In the genomic region with DNA sequence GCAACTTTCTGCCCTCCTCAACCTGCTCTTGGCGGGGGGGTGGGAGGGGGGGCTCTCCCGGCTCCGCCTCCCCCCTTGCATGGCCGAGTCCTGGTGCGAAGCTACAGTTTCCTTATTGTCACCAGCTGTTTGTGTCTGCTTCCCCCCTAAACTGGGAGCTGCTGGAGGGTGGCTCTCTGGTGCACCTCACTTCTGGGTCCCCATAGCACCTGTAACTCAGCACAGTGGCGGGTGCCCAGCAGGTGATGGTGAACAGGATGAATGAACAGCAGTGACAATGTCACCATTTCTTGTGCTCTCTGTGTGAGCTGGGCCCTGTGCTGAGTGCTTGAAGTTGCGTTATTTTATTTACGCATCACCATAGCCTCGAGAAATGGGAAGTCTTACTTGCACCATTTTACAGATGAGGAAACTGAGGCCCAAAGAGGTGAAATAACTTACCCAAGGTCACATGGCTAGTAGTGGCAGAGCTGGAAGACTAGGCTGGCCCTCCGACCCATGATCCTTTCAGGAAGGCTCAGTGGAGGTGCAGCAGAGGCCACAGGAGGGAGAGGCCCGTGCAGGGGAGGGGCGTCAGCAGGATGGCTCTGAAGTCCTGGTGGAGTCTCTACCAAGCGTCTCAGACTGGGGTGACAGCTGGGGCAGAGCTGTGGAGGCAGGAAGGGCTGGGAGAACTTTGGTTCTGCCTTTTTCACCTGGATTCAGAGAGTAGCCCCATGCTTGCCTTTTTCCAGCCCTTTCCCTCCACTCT, we compare ENCODE assay signal across 20 cellular contexts. TPM values are rescaled to one million over a fixed set of nuclear protein-coding genes. Genes with fewer than 3 reads are reported as not detected.
DNase-seq lines count a peak whose midpoint lies in the region; ATAC-seq, FAIRE-seq and TF ChIP-seq lines count a peak whose summit lies in the region.
"Had no signal": no experiment of that assay in that cellular context is flagged by ENCODE, and none has a peak within 500 bp of the region (broad histone marks: within the 10 kb centered on the region; RNA-seq: fewer than 3 reads in every experiment).

No MANE protein-coding gene starts in this region.

- intact Hi-C loops in K562 (cut with micrococcal nuclease) (loop anchor here (5.0 kb wide), 1 partner anchor 190 kb away; no protein-coding TSS in a partner anchor), HepG2 (cut with micrococcal nuclease; ENCODE audit: unreplicated experiment) (no loop called here), tibial artery (cut with DNase I; ENCODE audit: low total_unique reads) (loop anchor here (5.0 to 10.0 kb wide), 4 partner anchors 120 to 193 kb away; no protein-coding TSS in a partner anchor)

- no TSS peak for BruUV-seq in K562 (replicated peaks; lab: Mats Ljungman, UMichigan)
- TSS peak; percentile 24 for BruUV-seq in HepG2 (replicated peaks; lab: Mats Ljungman, UMichigan)

- H3K9ac ChIP-seq in K562 (ENCODE audit: insufficient read depth in 1 of 2, low read depth in 2 of 2, low read length in 2 of 2) (no peak overlapping the region), HepG2 (ENCODE audit: insufficient read depth, low read depth, low read length) (no peak overlapping the region)
- H3K9ac ChIP-seq: BLaER1 treated with 17β-estradiol and CSF1 and Interleukin-3, amounts not matched to agents 10 nM and 100 nM; KMS-11 had no signal

- H3K4me2 ChIP-seq in K562 (ENCODE audit: insufficient read depth, low read length) (no peak overlapping the region), HepG2 (ENCODE audit: low read depth, low read length) (no peak overlapping the region)
- H3K4me2 ChIP-seq: BLaER1 treated with 17β-estradiol and CSF1 and Interleukin-3, amounts not matched to agents 10 nM and 100 nM; KMS-11 had no signal

- no peak for TF ChIP-seq RAD21 in K562 (CRISPR knock-in tag; conservative IDR thresholded peaks at IDR 0.05 in 1 of 2, IDR thresholded peaks at IDR 0.05 in 1 of 2)
- TF ChIP-seq RAD21 in HepG2 (CRISPR knock-in tag; IDR thresholded peaks at IDR 0.05), result no peak

- no peak for TF ChIP-seq EP300 in K562 (IDR thresholded peaks at IDR 0.05; ENCODE audit: low read length)
- no peak for TF ChIP-seq EP300 in HepG2 (IDR thresholded peaks at IDR 0.05; ENCODE audit: low read depth in 2 of 2, low read length in 2 of 2)
- no peak for TF ChIP-seq EP300 in HepG2 (CRISPR knock-in tag; IDR thresholded peaks at IDR 0.05; ENCODE audit: borderline replicate concordance)

- TF ChIP-seq POLR2A in K562 (conservative IDR thresholded peaks at IDR 0.05) (no peak), HepG2 (IDR thresholded peaks at IDR 0.05; ENCODE audit: insufficient read depth in 1 of 2, low read depth in 2 of 2, low read length in 2 of 2) (no peak)

- H4K20me1 ChIP-seq in K562 (replicated peaks; ENCODE audit: control insufficient read depth, insufficient read depth, low read length) (no peaks in the 10 kb centered on the region), HepG2 (ENCODE audit: insufficient read depth, low read length) (peaks cover 5% of the 10 kb centered on the region; the same call in 1 of the 2 replicates)

- no peaks in the 10 kb centered on the region for H3K36me3 ChIP-seq in K562 (ENCODE audit: control insufficient read depth, insufficient read depth, low read length)
- peaks cover 42 to 51% of the 10 kb centered on the region in 2 experiments for H3K36me3 ChIP-seq in HepG2 (replicated peaks in 1 of 2; ENCODE audit: control insufficient read depth in 1 of 2, insufficient read depth in 2 of 2, low read length in 2 of 2)
- peaks cover 9 to 62% (median 53%) of the 10 kb centered on the region in 3 donors for H3K36me3 ChIP-seq in tibial artery

- H3K4me1 ChIP-seq in K562 (replicated peaks in 1 of 2; ENCODE audit: control insufficient read depth in 2 of 2, insufficient read depth in 2 of 2, low read length in 2 of 2) (peaks cover 10 to 56% of the 10 kb centered on the region in 2 experiments; a peak in 4 of 5 replicates), HepG2 (ENCODE audit: insufficient read depth, low read length) (peaks cover 32% of the 10 kb centered on the region), tibial artery (peaks cover 0 to 17% (median 11%) of the 10 kb centered on the region in 4 donors)

- no peak overlapping the region for H3K4me3 ChIP-seq in K562
- no peak overlapping the region for H3K4me3 ChIP-seq in HepG2 (replicated peaks in 1 of 3; ENCODE audit: insufficient read depth in 1 of 3, low read depth in 2 of 3, low read length in 3 of 3)
- no peak overlapping the region for H3K4me3 ChIP-seq in tibial artery
- H3K4me3 ChIP-seq: BLaER1 treated with 17β-estradiol and CSF1 and Interleukin-3, amounts not matched to agents 10 nM and 100 nM had no signal

- H3K9me1 ChIP-seq in K562 (ENCODE audit: control insufficient read depth, insufficient read depth, low read length), result no peaks in the 10 kb centered on the region

- DNase-seq in activated effector memory CD4-positive, alpha-beta T cell treated with anti-CD3 and anti-CD28 coated beads, Interleukin-2, amount 50 U/mL, for 16 hours, result peak; percentile 50
- no peak for DNase-seq in activated effector memory CD4-positive, alpha-beta T cell treated with Interleukin-2 at 50 U/mL for 16 hours
- DNase-seq in K562 (ENCODE audit: extremely low read depth in 1 of 4, low spot score in 3 of 4), result no peak
- no peak for DNase-seq in HepG2 (ENCODE audit: low spot score)
- peak; percentile 9 to 60 for DNase-seq in tibial artery
- DNase-seq in iPS-NIHi7 (ENCODE audit: extremely low spot score), result no peak
- DNase-seq: CD8-positive, alpha-beta memory T cell; DND-41; GOT3; NCI-H1048; NCI-H1436 treated with DMSO at 0.1 percent for 48 hours; NCI-H2029 treated with DMSO at 0.1 percent for 48 hours; NCI-H748 treated with DMSO at 0.1 percent for 48 hours; PC-3 had no signal

- no peaks in the 10 kb centered on the region for H3K9me3 ChIP-seq in K562 (replicated peaks; ENCODE audit: control insufficient read depth, insufficient read depth, low read depth, low read length)
- H3K9me3 ChIP-seq in HepG2 (ENCODE audit: low read length), result no peaks in the 10 kb centered on the region
- no peaks in the 10 kb centered on the region for H3K9me3 ChIP-seq in tibial artery
- H3K9me3 ChIP-seq: BLaER1 treated with 17β-estradiol and CSF1 and Interleukin-3, amounts not matched to agents 10 nM and 100 nM had no signal

- H3K27ac ChIP-seq in K562 (ENCODE audit: extremely low read depth, low read depth, low read length), result no peak overlapping the region
- H3K27ac ChIP-seq in HepG2 (ENCODE audit: extremely low read length, insufficient read depth, low read length), result no peak overlapping the region
- no peak overlapping the region for H3K27ac ChIP-seq in tibial artery
- H3K27ac ChIP-seq: BLaER1 treated with 17β-estradiol and CSF1 and Interleukin-3, amounts not matched to agents 10 nM and 100 nM; KMS-11 had no signal

- peaks cover 3% of the 10 kb centered on the region; the same call in 1 of the 3 replicates for H3K79me2 ChIP-seq in K562 (ENCODE audit: control insufficient read depth, insufficient read depth, low read length)
- H3K79me2 ChIP-seq in HepG2 (ENCODE audit: insufficient read depth, low read length), result no peaks in the 10 kb centered on the region

- H3K27me3 ChIP-seq in K562 (ENCODE audit: control insufficient read depth in 2 of 2, insufficient read depth in 2 of 2, low read length in 2 of 2), result no peaks in the 10 kb centered on the region
- H3K27me3 ChIP-seq in HepG2 (ENCODE audit: control insufficient read depth in 1 of 2, insufficient read depth in 2 of 2, low read length in 2 of 2), result no peaks in the 10 kb centered on the region
- no peaks in the 10 kb centered on the region for H3K27me3 ChIP-seq in tibial artery

- no peak for FAIRE-seq in K562 (lab: Jason Lieb, UNC)
- FAIRE-seq in HepG2 (lab: Jason Lieb, UNC), result peak; percentile 30
- FAIRE-seq: A204.1, G401.6 had no signal

- CTCF ChIA-PET in K562 (lab: Yijun Ruan, JAX; ENCODE audit: low intra/inter-chr PET ratio) (interaction anchor here (0.6 kb wide), 1 partner anchor 9 kb away, joined by 3 read pairs; no protein-coding TSS in a partner anchor), HepG2 (lab: Yijun Ruan, JAX; ENCODE audit: low intra/inter-chr PET ratio, low total read pairs) (no interaction called here)

- in situ Hi-C loops in K562 (cut with MboI), result no loop called here
- in situ Hi-C loops in HepG2 (cut with HindIII; ENCODE audit: extremely low pct_ligation_motif_present, low pct_unique_long_range_greater_than_20kb), result loop anchor here (5.0 kb wide), 1 partner anchor 115 kb away; no protein-coding TSS in a partner anchor

- WGBS in K562 (ENCODE audit: insufficient coverage, low coverage, missing lambda C conversion rate), result 72% methylated on average over 10 of the region's 13 CpGs
- 97% methylated on average over 12 of the region's 13 CpGs for whole genome bisulfite sequencing in HepG2 (ENCODE audit: low lambda C conversion rate)

- POLR2A ChIA-PET in K562 (lab: Yijun Ruan, JAX), result no interaction called here
- POLR2A ChIA-PET in HepG2 (lab: Yijun Ruan, JAX), result no interaction called here

- ATAC-seq in K562 (no peak), HepG2 (no peak), HG03439 (IDR thresholded peaks at IDR 0.05; ENCODE audit: unreplicated experiment) (no peak), HG03432 (IDR thresholded peaks at IDR 0.05; ENCODE audit: unreplicated experiment) (no peak)
- ATAC-seq: PC-3 had no signal

- TF ChIP-seq CTCF in K562 (IDR thresholded peaks at IDR 0.05 in 2 of 3, conservative IDR thresholded peaks at IDR 0.05 in 1 of 3; ENCODE audit: insufficient read depth in 2 of 3, low read depth in 1 of 3, low read length in 3 of 3), result no peak
- TF ChIP-seq CTCF in HepG2 (CRISPR knock-in tag; IDR thresholded peaks at IDR 0.05), result no peak
- no peak for TF ChIP-seq CTCF in tibial artery (IDR thresholded peaks at IDR 0.05)

- no peak overlapping the region for H2AFZ ChIP-seq in K562 (ENCODE audit: low read depth, low read length)
- no peak overlapping the region for H2AFZ ChIP-seq in HepG2 (ENCODE audit: low read length)

RNA-seq across cellular contexts. Expression of gene SRC, which starts 41.8 kb away (rescaled TPM):
- 23.1 and 61.0 TPM in 2 replicates for total RNA-seq in K562 (2011; cell fraction: chromatin; rRNA removed; ENCODE audit: low replicate concordance)
- total RNA-seq in K562 (2011; cell fraction: nucleolus; rRNA removed), result 26.7 and 29.4 TPM in 2 replicates
- total RNA-seq in K562 (2011; cell fraction: nucleoplasm; rRNA removed), result 20.5 and 28.9 TPM in 2 replicates
- total RNA-seq in K562 (2014; rRNA removed), result 2.0 and 4.7 TPM in 2 replicates
- total RNA-seq in K562 (2014; rRNA removed; fragmentation: Illumina TruSeq; extraction: Trizol), result 1.4 and 1.9 TPM in 2 replicates
- total RNA-seq in K562 (2015; rRNA removed; fragmentation: Illumina TruSeq; extraction: Trizol), result 2.9 and 3.1 TPM in 2 replicates
- total RNA-seq in K562 (2021), result 7.0 and 7.7 TPM in 2 replicates
- 8.0 and 8.5 TPM in 2 replicates for polyA plus RNA-seq in K562 (2011; rRNA removed)
- polyA plus RNA-seq in K562 (2011; cell fraction: cytosol; rRNA removed), result 6.8 and 11.9 TPM in 2 replicates
- polyA plus RNA-seq in K562 (2011; cell fraction: nucleus; rRNA removed), result 45.7 and 78.2 TPM in 2 replicates
- polyA plus RNA-seq in K562 (2012), result 4.7 and 5.8 TPM in 2 replicates
- 5.4 and 8.3 TPM in 2 replicates for polyA plus RNA-seq in K562 (2014; fragmentation: Illumina TruSeq; extraction: Trizol)
- under 1 TPM; 0.06 to 0.14 TPM for polyA plus RNA-seq in K562 (2014; fragmentation: Nextera tagmentation; extraction: Ambion mirVana)
- polyA plus RNA-seq in K562 (2014; rRNA removed), result 4.8 and 5.2 TPM in 2 replicates
- polyA minus RNA-seq in K562 (2011; rRNA and poly(A)+ RNA removed), result 5.2 and 16.3 TPM in 2 replicates
- 4.0 and 10.0 TPM in 2 replicates for polyA minus RNA-seq in K562 (2011; cell fraction: cytosol; rRNA and poly(A)+ RNA removed)
- polyA minus RNA-seq in K562 (2011; cell fraction: nucleus; rRNA and poly(A)+ RNA removed), result 12.3 and 15.8 TPM in 2 replicates
- total RNA-seq in HepG2 (2016; rRNA removed; fragmentation: Illumina TruSeq; extraction: Trizol), result 54.7 and 59.7 TPM in 2 replicates
- total RNA-seq in HepG2 (2016; cell fraction: cytosol; rRNA removed; fragmentation: Illumina TruSeq; extraction: Trizol; ENCODE audit: low read depth), result 18.4 and 21.0 TPM in 2 replicates
- 48.2 and 56.8 TPM in 2 replicates for total RNA-seq in HepG2 (2016; cell fraction: insoluble cytoplasmic fraction; rRNA removed; fragmentation: Illumina TruSeq; extraction: Trizol)
- total RNA-seq in HepG2 (2016; cell fraction: membrane; rRNA removed; fragmentation: Illumina TruSeq; extraction: Trizol), result 25.3 and 30.3 TPM in 2 replicates
- total RNA-seq in HepG2 (2016; cell fraction: nucleus; rRNA removed; fragmentation: Illumina TruSeq; extraction: Trizol), result 60.1 and 65.6 TPM in 2 replicates
- polyA plus RNA-seq in HepG2 (2011; rRNA removed), result 192 and 229 TPM in 2 replicates
- polyA plus RNA-seq in HepG2 (2011; cell fraction: cytosol; rRNA removed), result 97.4 and 112 TPM in 2 replicates
- 448 and 459 TPM in 2 replicates for polyA plus RNA-seq in HepG2 (2011; cell fraction: nucleus; rRNA removed)
- 148 and 158 TPM in 2 replicates for polyA plus RNA-seq in HepG2 (2012)
- 3.4 and 4.0 TPM in 2 replicates for polyA plus RNA-seq in HepG2 (2016; cell fraction: cytosol; fragmentation: Illumina TruSeq; extraction: Trizol; ENCODE audit: low read depth)
- 43.5 and 52.9 TPM in 2 replicates for polyA plus RNA-seq in HepG2 (2016; cell fraction: insoluble cytoplasmic fraction; fragmentation: Illumina TruSeq; extraction: Trizol; ENCODE audit: low read depth)
- 13.5 and 16.0 TPM in 2 replicates for polyA plus RNA-seq in HepG2 (2016; cell fraction: membrane; fragmentation: Illumina TruSeq; extraction: Trizol; ENCODE audit: low read depth)
- 92.1 and 101 TPM in 2 replicates for polyA plus RNA-seq in HepG2 (2016; cell fraction: nucleus; fragmentation: Illumina TruSeq; extraction: Trizol; ENCODE audit: insufficient read depth, low read depth)
- 0.87 and 280 TPM in 2 replicates for polyA minus RNA-seq in HepG2 (2011; rRNA and poly(A)+ RNA removed; ENCODE audit: low replicate concordance)
- polyA minus RNA-seq in HepG2 (2011; cell fraction: cytosol; rRNA and poly(A)+ RNA removed), result 92.5 and 127 TPM in 2 replicates
- 209 and 267 TPM in 2 replicates for polyA minus RNA-seq in HepG2 (2011; cell fraction: nucleus; rRNA and poly(A)+ RNA removed)

Comparison
In these comparisons a context has a peak if more than half of its experiments do, and no peak if none do; other contexts are left out.
1. DNase-seq: peak in activated effector memory CD4-positive, alpha-beta T cell treated with anti-CD3 and anti-CD28 coated beads, Interleukin-2, amount 50 U/mL, for 16 hours (single experiment) and tibial artery (2 of 2); none in activated effector memory CD4-positive, alpha-beta T cell treated with Interleukin-2 at 50 U/mL for 16 hours (single experiment), K562 (0 of 4), HepG2 (single experiment) and iPS-NIHi7 (single experiment).